Comparison of ENCODE assay signal across 6 cellular contexts in genomic region chr19:49117677-49118564, GRCh38.
DNase-seq lines count a peak whose midpoint lies in the region; ATAC-seq and TF ChIP-seq lines count a peak whose summit lies in the region.

No MANE protein-coding gene starts in this region.

- H3K4me3 ChIP-seq in SU-DHL-6 (ENCODE audit: insufficient read depth, low read length, poor library complexity, severe bottlenecking) (peak overlapping the region; percentile 66), iPS-20b (ENCODE audit: low read length) (peak overlapping the region; percentile 80)

- H3K9ac ChIP-seq in SU-DHL-6 (ENCODE audit: low read length): peak overlapping the region; percentile 74
- H3K9ac ChIP-seq in iPS-20b (ENCODE audit: low read depth, low read length): peak overlapping the region; percentile 89; the same call in 1 of the 2 replicates

- H3K79me2 ChIP-seq in SU-DHL-6 (ENCODE audit: insufficient read depth, low read length): no peaks in the 10 kb centered on the region

- peak overlapping the region; percentile 99 for H3K27ac ChIP-seq in 22Rv1
- peak overlapping the region; percentile 65 for H3K27ac ChIP-seq in SU-DHL-6 (ENCODE audit: low read depth, low read length)
- no peak overlapping the region for H3K27ac ChIP-seq in iPS-20b (ENCODE audit: low read length)

- H3K9me3 ChIP-seq in SU-DHL-6 (ENCODE audit: insufficient read depth, low read length): no peaks in the 10 kb centered on the region
- H3K9me3 ChIP-seq in iPS-20b (ENCODE audit: insufficient read depth, low read depth, low read length): no peaks in the 10 kb centered on the region

- DNase-seq in DMS153 (lab: John Stamatoyannopoulos, UW): no peak

- no peaks in the 10 kb centered on the region for H3K9me2 ChIP-seq in SU-DHL-6 (replicated peaks; ENCODE audit: insufficient read depth, low read length)

- peaks cover 4% of the 10 kb centered on the region; the same call in 1 of the 2 replicates for H3K4me1 ChIP-seq in iPS-20b (ENCODE audit: insufficient read depth, low read length)

- H3K27me3 ChIP-seq in SU-DHL-6 (ENCODE audit: low read length): no peaks in the 10 kb centered on the region
- H3K27me3 ChIP-seq in iPS-20b (ENCODE audit: insufficient read depth, low read length): peaks cover 44% of the 10 kb centered on the region

- peaks cover 7% of the 10 kb centered on the region; the same call in 1 of the 2 replicates for H3F3A ChIP-seq in SU-DHL-6 (ENCODE audit: insufficient read depth)

- ATAC-seq in HG03025 (IDR thresholded peaks at IDR 0.05; ENCODE audit: low FRiP score, unreplicated experiment) (no peak), GM21723 (IDR thresholded peaks at IDR 0.05; ENCODE audit: unreplicated experiment) (no peak)

- no peaks in the 10 kb centered on the region for H4K20me1 ChIP-seq in SU-DHL-6 (ENCODE audit: low read depth, low read length)

- TF ChIP-seq CTCF in 22Rv1 (IDR thresholded peaks at IDR 0.05): no peak
- no peak for TF ChIP-seq CTCF in SU-DHL-6 (IDR thresholded peaks at IDR 0.05; ENCODE audit: insufficient read depth, low read length, poor library complexity, severe bottlenecking)

- no peaks in the 10 kb centered on the region for H3K36me3 ChIP-seq in SU-DHL-6 (ENCODE audit: low read length)
- no peaks in the 10 kb centered on the region for H3K36me3 ChIP-seq in iPS-20b (ENCODE audit: insufficient read depth, low read depth, low read length)

- H2AFZ ChIP-seq in SU-DHL-6 (ENCODE audit: low read depth, low read length, severe bottlenecking): peak overlapping the region; percentile 25

- peak overlapping the region; percentile 89 for H3K4me2 ChIP-seq in SU-DHL-6 (ENCODE audit: low read depth, low read length, poor library complexity, severe bottlenecking)
